In the genomic region with DNA sequence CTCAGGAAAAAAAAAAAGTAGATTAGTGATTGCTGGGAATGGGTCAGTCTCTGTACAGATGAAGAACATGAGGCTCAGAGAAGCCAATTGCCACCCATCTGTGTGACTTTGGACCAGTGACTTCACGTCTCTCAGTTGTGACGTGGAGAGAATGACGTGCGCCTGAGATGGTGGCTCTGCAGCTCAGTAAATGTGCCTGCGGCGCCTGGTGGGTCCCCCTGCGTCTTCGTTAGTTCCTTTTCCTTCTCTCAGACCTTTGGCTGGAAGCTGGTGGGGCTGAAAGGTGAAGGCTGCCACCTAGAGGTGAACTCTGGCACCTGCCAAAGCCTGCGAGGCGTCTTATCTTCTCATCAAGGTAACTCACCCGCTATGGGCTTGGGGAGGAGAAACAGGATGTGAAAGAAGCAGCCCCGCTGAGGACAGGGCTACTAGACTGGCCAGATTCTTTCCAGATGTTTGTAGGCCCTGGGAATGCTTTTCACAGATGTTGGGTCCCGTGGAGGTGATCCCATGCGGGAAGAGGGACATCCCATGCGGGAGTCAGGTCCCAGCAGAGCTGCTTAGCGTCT, we compare ENCODE assay signal across 8 cellular contexts. TPM values are rescaled to one million over a fixed set of nuclear protein-coding genes. Genes with fewer than 3 reads are reported as not detected.
DNase-seq lines count a peak whose midpoint lies in the region; TF ChIP-seq lines count a peak whose summit lies in the region.

No MANE protein-coding gene starts in this region.

- peaks cover 13% of the 10 kb centered on the region for H3K4me1 Mint-ChIP-seq in neural progenitor cell

- H2AFZ ChIP-seq in Loucy (ENCODE audit: low read length) (peak overlapping the region; percentile 90), neural progenitor cell (replicated peaks) (peak overlapping the region; percentile 89)

- H3K9ac ChIP-seq in Loucy (ENCODE audit: low read depth, low read length, poor library complexity, severe bottlenecking), result peak overlapping the region; percentile 31
- no peak overlapping the region for H3K9ac ChIP-seq in neural progenitor cell

- peak overlapping the region; percentile 61 for H3K4me3 Mint-ChIP-seq in neural progenitor cell

- no peak for TF ChIP-seq EP300 in stomach (IDR thresholded peaks at IDR 0.05)

- intact Hi-C loops in stomach (cut with DNase I; ENCODE audit: low total_unique reads), result loop anchor here (5.0 kb wide), 1 partner anchor 47 kb away; no protein-coding TSS in a partner anchor

- peaks cover 14% of the 10 kb centered on the region for H3K4me1 ChIP-seq in Loucy (ENCODE audit: insufficient read depth, low read length, poor library complexity, severe bottlenecking)
- no peaks in the 10 kb centered on the region for H3K4me1 ChIP-seq in neural progenitor cell
- H3K4me1 ChIP-seq in stomach, result peaks cover 5 to 15% (median 10%) of the 10 kb centered on the region in 4 donors

- no peak overlapping the region for H3K27ac ChIP-seq in neural progenitor cell
- peak overlapping the region in 1 of 5 donors; percentile 34 for H3K27ac ChIP-seq in stomach

- TF ChIP-seq CTCF in Loucy (conservative IDR thresholded peaks at IDR 0.05; ENCODE audit: low read length) (peak; percentile 96), neural progenitor cell (IDR thresholded peaks at IDR 0.05) (peak; percentile 97), stomach (IDR thresholded peaks at IDR 0.05) (peak in 5 of 7 experiments; percentile 80 to 94 (median 87))

- H3K79me2 ChIP-seq in Loucy (ENCODE audit: insufficient read depth, low read length), result no peaks in the 10 kb centered on the region
- H3K79me2 ChIP-seq in neural progenitor cell (ENCODE audit: low read depth), result no peaks in the 10 kb centered on the region

- no peaks in the 10 kb centered on the region for H3K9me3 Mint-ChIP-seq in neural progenitor cell

- no peak overlapping the region for H3K27ac Mint-ChIP-seq in neural progenitor cell

- H3K36me3 Mint-ChIP-seq in neural progenitor cell, result no peaks in the 10 kb centered on the region

- H3K36me3 ChIP-seq in H7 (replicated peaks; ENCODE audit: control insufficient read depth, insufficient read depth, low read length), result no peaks in the 10 kb centered on the region
- H3K36me3 ChIP-seq in Loucy (ENCODE audit: insufficient read depth, low read length), result no peaks in the 10 kb centered on the region
- no peaks in the 10 kb centered on the region for H3K36me3 ChIP-seq in neural progenitor cell
- no peaks in the 10 kb centered on the region for H3K36me3 ChIP-seq in stomach

- H3K27me3 ChIP-seq in H7 (ENCODE audit: control insufficient read depth, insufficient read depth, low read length) (no peaks in the 10 kb centered on the region), Loucy (ENCODE audit: insufficient read depth, low read length, poor library complexity, severe bottlenecking) (no peaks in the 10 kb centered on the region), neural progenitor cell (no peaks in the 10 kb centered on the region), stomach (no peaks in the 10 kb centered on the region)

- no peaks in the 10 kb centered on the region for H4K20me1 ChIP-seq in Loucy (ENCODE audit: insufficient read depth, low read length, poor library complexity, severe bottlenecking)
- no peaks in the 10 kb centered on the region for H4K20me1 ChIP-seq in neural progenitor cell (ENCODE audit: low read depth)

- H3K4me3 ChIP-seq in H7 (ENCODE audit: insufficient read depth, low read depth, low read length) (no peak overlapping the region), Loucy (ENCODE audit: low read length, poor library complexity, severe bottlenecking) (peak overlapping the region; percentile 38), neural progenitor cell (no peak overlapping the region), stomach (peak overlapping the region in 3 of 4 donors; percentile 1 to 28 (median 13))

- H3K4me2 ChIP-seq in Loucy (ENCODE audit: low read depth, low read length, poor library complexity, severe bottlenecking) (peak overlapping the region; percentile 44), neural progenitor cell (peak overlapping the region; percentile 40)

- 1 to 5% (median 3%) methylated on average over 10 to 16 of the region's 16 CpGs for WGBS in stomach, 5 donors

- H3K9me3 ChIP-seq in Loucy (ENCODE audit: insufficient read depth, low read depth, low read length), result no peaks in the 10 kb centered on the region
- H3K9me3 ChIP-seq in neural progenitor cell (ENCODE audit: low read depth), result no peaks in the 10 kb centered on the region
- H3K9me3 ChIP-seq in stomach, result no peaks in the 10 kb centered on the region

- 0 out of 2 replicates have a peak, but pooled peaks cover 3% of the 10 kb centered on the region for H3F3A ChIP-seq in Loucy (ENCODE audit: low read depth)
- peaks cover 11% of the 10 kb centered on the region for H3F3A ChIP-seq in neural progenitor cell (ENCODE audit: low read depth)

- H3K9me2 ChIP-seq in Loucy (replicated peaks; ENCODE audit: low read depth, low read length), result no peaks in the 10 kb centered on the region

- no peak for TF ChIP-seq POLR2A in stomach (IDR thresholded peaks at IDR 0.05)

- DNase-seq in DMS79 treated with DMSO at 0.1 percent for 48 hours (lab: John Stamatoyannopoulos, UW), result peak; percentile 98
- DNase-seq in H7, result peak; percentile 94
- peak; percentile 92 for DNase-seq in RPMI7951 (ENCODE audit: low read depth)
- peak; percentile 96 to 97 for DNase-seq in activated T-cell treated with anti-CD3 and anti-CD28 coated beads, Interleukin-2, amount 50 U/mL, for 48 hours
- DNase-seq in fibroblast of peridontal ligament (ENCODE audit: extremely low read depth), result peak; percentile 89
- DNase-seq in neural progenitor cell (ENCODE audit: low spot score), result peak; percentile 92
- DNase-seq in stomach, result peak; percentile 92

- peaks cover 2% of the 10 kb centered on the region for H3K27me3 Mint-ChIP-seq in neural progenitor cell (ENCODE audit: insufficient read depth, low read depth)

RNA-seq across cellular contexts. Expression of gene E2F2, which starts 8.7 kb away (rescaled TPM):
- 7.8 and 9.9 TPM in 2 replicates for total RNA-seq in H7 (2014; rRNA removed; shearing (Covaris generic))
- 4.2 and 4.7 TPM in 2 replicates for total RNA-seq in RPMI7951 (2014; rRNA removed; shearing (Covaris generic))
- total RNA-seq in neural progenitor cell (ENCODE audit: low replicate concordance) (3.4 and 7.0 TPM in 2 replicates), stomach (10 to 100 TPM in 1 of 5 donors, 1 to 10 TPM in 3, under 1 TPM in 1; 0.58 to 27.8 (median 3.5) TPM)
- 1 to 10 TPM in 1 of 3 donors, under 1 TPM in 2; 0.61 to 3.2 (median 0.87) TPM for polyA plus RNA-seq in stomach

RNA-seq across cellular contexts. Expression of gene ID3, which starts 19.5 kb away (rescaled TPM):
- total RNA-seq in H7 (2014; rRNA removed; shearing (Covaris generic)), result 149 and 160 TPM in 2 replicates
- total RNA-seq in RPMI7951 (2014; rRNA removed; shearing (Covaris generic)), result 83.1 and 90.8 TPM in 2 replicates
- total RNA-seq in neural progenitor cell (ENCODE audit: low replicate concordance), result 99.9 and 235 TPM in 2 replicates
- total RNA-seq in stomach, result 1,000 to 10,000 TPM in 1 of 5 donors, 100 to 1,000 TPM in 3, 10 to 100 TPM in 1; 90.6 to 1,101 (median 120) TPM
- 100 to 1,000 TPM in 2 of 3 donors, 10 to 100 TPM in 1; 79.4 to 226 (median 139) TPM for polyA plus RNA-seq in stomach

RNA-seq across cellular contexts. Expression of gene ASAP3, which starts 55.8 kb away (rescaled TPM):
- 95.1 and 107 TPM in 2 replicates for total RNA-seq in H7 (2014; rRNA removed; shearing (Covaris generic))
- total RNA-seq in RPMI7951 (2014; rRNA removed; shearing (Covaris generic)), result 8.4 and 11.2 TPM in 2 replicates
- total RNA-seq in neural progenitor cell (ENCODE audit: low replicate concordance) (3.9 and 8.7 TPM in 2 replicates), stomach (100 to 1,000 TPM in 1 of 5 donors, 10 to 100 TPM in 4; 29.2 to 228 (median 45.5) TPM)
- 10 to 100 TPM; 24.9 to 27.7 (median 25.1) TPM for polyA plus RNA-seq in stomach

Comparison
In these comparisons a context has a peak if more than half of its experiments do, and no peak if none do; other contexts are left out.
1. H3K4me3 ChIP-seq: peak in Loucy (single experiment) and stomach (3 of 4); none in H7 (single experiment) and neural progenitor cell (single experiment).
2. Peak in every context shown above with its lines, with median percentiles within 50 percentile points of each other: DNase-seq and CTCF ChIP-seq.